Comparison of ENCODE assay signal across 23 cellular contexts in genomic region chr18:10352671-10353070, GRCh38.
"Had no signal": no experiment of that assay in that cellular context is flagged by ENCODE, and none has a peak within 500 bp of the region (broad histone marks: within the 10 kb centered on the region; RNA-seq: fewer than 3 reads in every experiment).

No MANE protein-coding gene starts in this region.

- H3K4me3 Mint-ChIP-seq: activated CD4-positive, alpha-beta memory T cell treated with anti-CD3 and anti-CD28 coated beads for 36 hours; activated CD4-positive, alpha-beta T cell treated with anti-CD3 and anti-CD28 coated beads for 36 hours; activated naive CD4-positive, alpha-beta T cell treated with anti-CD3 and anti-CD28 coated beads, Interleukin-2, amount 50 U/mL, for 24 hours; central memory CD8-positive, alpha-beta T cell; effector memory CD8-positive, alpha-beta T cell; naive thymus-derived CD8-positive, alpha-beta T cell; WTC11 had no signal

- H3K4me1 ChIP-seq: colonic mucosa had no signal

- H3K36me3 ChIP-seq: colonic mucosa, heart left ventricle, lower lobe of right lung, neutrophil, pancreas, right atrium auricular region had no signal

- H3K36me3 Mint-ChIP-seq: activated CD4-positive, alpha-beta memory T cell treated with anti-CD3 and anti-CD28 coated beads for 36 hours; activated naive CD4-positive, alpha-beta T cell treated with anti-CD3 and anti-CD28 coated beads, Interleukin-2, amount 50 U/mL, for 24 hours had no signal

- H3K27me3 ChIP-seq: colonic mucosa, dorsolateral prefrontal cortex, heart left ventricle, neutrophil, pancreas, right atrium auricular region had no signal

- H3K27ac Mint-ChIP-seq: activated CD4-positive, alpha-beta memory T cell treated with anti-CD3 and anti-CD28 coated beads for 36 hours; activated CD4-positive, alpha-beta T cell treated with anti-CD3 and anti-CD28 coated beads for 36 hours; activated naive CD4-positive, alpha-beta T cell treated with anti-CD3 and anti-CD28 coated beads, Interleukin-2, amount 50 U/mL, for 24 hours; effector memory CD8-positive, alpha-beta T cell; naive thymus-derived CD8-positive, alpha-beta T cell; WTC11 had no signal

- FAIRE-seq: pancreas had no signal

- H3K4me1 Mint-ChIP-seq: activated CD4-positive, alpha-beta T cell treated with anti-CD3 and anti-CD28 coated beads for 36 hours; activated naive CD4-positive, alpha-beta T cell treated with anti-CD3 and anti-CD28 coated beads, Interleukin-2, amount 50 U/mL, for 24 hours; central memory CD8-positive, alpha-beta T cell had no signal

- H3K27me3 Mint-ChIP-seq: activated CD4-positive, alpha-beta memory T cell treated with anti-CD3 and anti-CD28 coated beads for 36 hours; activated CD4-positive, alpha-beta T cell treated with anti-CD3 and anti-CD28 coated beads for 36 hours had no signal

- H3K27ac ChIP-seq: colonic mucosa, lower lobe of right lung, neutrophil, pancreas, psoas muscle had no signal

- H3K4me3 ChIP-seq: colonic mucosa, dorsolateral prefrontal cortex, heart left ventricle, lower lobe of right lung, pancreas, psoas muscle, right atrium auricular region had no signal

- H3K9me3 ChIP-seq: colonic mucosa, neutrophil, pancreas, psoas muscle had no signal

- DNase-seq: activated CD4-positive, alpha-beta memory T cell treated with anti-CD3 and anti-CD28 coated beads for 36 hours; activated CD4-positive, alpha-beta T cell treated with anti-CD3 and anti-CD28 coated beads for 36 hours; activated effector memory CD4-positive, alpha-beta T cell treated with Interleukin-2 at 50 U/mL for 16 hours; activated T-cell treated with anti-CD3 and anti-CD28 coated beads, Interleukin-2, amount 50 U/mL, for 48 hours; anterior cingulate cortex; colonic mucosa; dorsolateral prefrontal cortex; effector memory CD8-positive, alpha-beta T cell; heart left ventricle; islet precursor cell; left colon; lower lobe of right lung; mesendoderm; naive thymus-derived CD8-positive, alpha-beta T cell; pancreas; psoas muscle; stimulated activated CD4-positive, alpha-beta T cell treated with anti-CD3 and anti-CD28 coated beads, Interleukin-4, amount 100 ng/mL, for 24 hours; stimulated activated naive CD4-positive, alpha-beta T cell treated with Interleukin-2 at 50 U/mL for 16 hours had no signal
